In the genomic region with DNA sequence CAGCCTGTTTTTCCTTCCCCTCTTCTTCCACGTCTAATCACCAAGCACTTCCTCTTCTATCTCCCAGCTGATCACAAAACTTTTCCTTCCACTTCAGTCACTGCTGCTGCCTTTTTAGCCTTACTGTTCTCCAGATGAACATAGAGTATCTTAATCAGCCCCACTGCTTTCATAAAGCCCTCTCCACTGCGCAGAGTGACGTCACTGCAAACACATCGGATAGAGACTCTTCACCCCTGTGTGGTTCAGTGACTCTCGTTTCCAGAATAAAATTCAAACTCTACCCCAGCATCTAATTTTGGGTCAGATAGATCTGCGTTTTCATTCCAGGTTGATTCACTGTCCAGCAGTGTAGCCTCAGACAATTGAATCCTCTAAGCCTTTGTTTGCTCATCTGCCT, we compare ENCODE assay signal across 16 cellular contexts. TPM values are rescaled to one million over a fixed set of nuclear protein-coding genes. Genes with fewer than 3 reads are reported as not detected.
"Had no signal": no experiment of that assay in that cellular context is flagged by ENCODE, and none has a peak within 500 bp of the region (broad histone marks: within the 10 kb centered on the region; RNA-seq: fewer than 3 reads in every experiment).

No MANE protein-coding gene starts in this region.

RNA-seq across cellular contexts. Expression of gene RFPL1, which starts 36.8 kb away (rescaled TPM):
- total RNA-seq: activated CD4-positive, alpha-beta memory T cell treated with anti-CD3 and anti-CD28 coated beads, Interleukin-2, amount 10 ng/mL, durations not matched to agents 7 days and 5 days; activated CD4-positive, alpha-beta T cell treated with anti-CD3 and anti-CD28 coated beads, Interleukin-2, amount 10 ng/mL, durations not matched to agents 7 days and 5 days; activated naive CD4-positive, alpha-beta T cell treated with anti-CD3 and anti-CD28 coated beads, Interleukin-2, amount 50 U/mL, for 72 hours; activated naive CD8-positive, alpha-beta T cell treated with anti-CD3 and anti-CD28 coated beads, Interleukin-2, amount 10 ng/mL, durations not matched to agents 7 days and 5 days; activated T-cell treated with anti-CD3 and anti-CD28 coated beads, Interleukin-2, amount 50 U/mL, for 72 hours; ascending aorta; breast epithelium; cardiac muscle cell; colonic mucosa; dermis microvascular lymphatic vessel endothelial cell; esophagus muscularis mucosa; foreskin keratinocyte; gastrocnemius medialis; heart left ventricle; T-helper 17 cell; WTC11 had no signal
- polyA plus RNA-seq: cardiac muscle cell, foreskin keratinocyte, heart left ventricle had no signal
